Comparison of ENCODE assay signal across 23 cellular contexts in genomic region chr7:134034652-134035051, GRCh38.
"Had no signal": no experiment of that assay in that cellular context is flagged by ENCODE, and none has a peak within 500 bp of the region (broad histone marks: within the 10 kb centered on the region; RNA-seq: fewer than 3 reads in every experiment).

No MANE protein-coding gene starts in this region.

- H3K36me3 Mint-ChIP-seq: activated naive CD4-positive, alpha-beta T cell treated with anti-CD3 and anti-CD28 coated beads, Interleukin-2, amount 50 U/mL, for 72 hours had no signal

- DNase-seq: activated CD4-positive, alpha-beta T cell treated with anti-CD3 and anti-CD28 coated beads for 1 hour; activated T-cell treated with anti-CD3 and anti-CD28 coated beads, Interleukin-2, amount 50 U/mL, for 1 hour; adrenal gland; brain microvascular endothelial cell; central memory CD4-positive, alpha-beta T cell; dermis blood vessel endothelial cell; effector CD8-positive, alpha-beta T cell; glutamatergic neuron; hippocampal formation; kidney glomerular epithelial cell; left ventricle myocardium inferior; naive thymus-derived CD8-positive, alpha-beta T cell; retina; stimulated activated CD4-positive, alpha-beta T cell treated with anti-CD3 and anti-CD28 coated beads, Interleukin-2, amount 100 ng/mL, for 48 hours; stimulated activated CD8-positive, alpha-beta memory T cell treated with anti-CD3 and anti-CD28 coated beads, Interleukin-4, amount 100 ng/mL, for 48 hours; stimulated activated naive CD4-positive, alpha-beta T cell treated with Interleukin-2 at 50 U/mL for 16 hours; WERI-Rb-1 had no signal

- H3K4me3 ChIP-seq: adrenal gland, ascending aorta, esophagus muscularis mucosa, left ventricle myocardium inferior, thoracic aorta, vagina had no signal

- H3K4me3 Mint-ChIP-seq: naive thymus-derived CD8-positive, alpha-beta T cell; type B pancreatic cell had no signal

- H3K27ac Mint-ChIP-seq: naive thymus-derived CD8-positive, alpha-beta T cell; type B pancreatic cell had no signal

- H3K9me3 Mint-ChIP-seq: activated naive CD4-positive, alpha-beta T cell treated with anti-CD3 and anti-CD28 coated beads, Interleukin-2, amount 50 U/mL, for 72 hours; type B pancreatic cell had no signal

- ATAC-seq: activated naive CD4-positive, alpha-beta T cell treated with anti-CD3 and anti-CD28 coated beads, Interleukin-2, amount 50 U/mL, for 72 hours; naive thymus-derived CD8-positive, alpha-beta T cell had no signal

- H3K27me3 Mint-ChIP-seq: naive thymus-derived CD8-positive, alpha-beta T cell; type B pancreatic cell had no signal
